14 cellular contexts compared by ENCODE assay signal in genomic region chr15:42595641-42596240, GRCh38. TPM values are rescaled to one million over a fixed set of nuclear protein-coding genes. Genes with fewer than 3 reads are reported as not detected.
DNase-seq lines count a peak whose midpoint lies in the region; ATAC-seq and TF ChIP-seq lines count a peak whose summit lies in the region.
"Had no signal": no experiment of that assay in that cellular context is flagged by ENCODE, and none has a peak within 500 bp of the region (broad histone marks: within the 10 kb centered on the region; RNA-seq: fewer than 3 reads in every experiment).

No MANE protein-coding gene starts in this region.

- intact Hi-C loops in left cardiac atrium (cut with DNase I) (no loop called here), sigmoid colon (cut with DNase I) (loop anchor here (5.0 kb wide), 1 partner anchor 37 kb away; no protein-coding TSS in a partner anchor)

- H3K4me1 ChIP-seq in sigmoid colon: peaks cover 0 to 84% (median 60%) of the 10 kb centered on the region in 4 donors

- DNase-seq in AG20443 (ENCODE audit: low spot score) (peak; percentile 25), choroid plexus epithelial cell (ENCODE audit: low read depth) (peak; percentile 30), left cardiac atrium (peak; percentile 43), sigmoid colon (no peak), medulla oblongata (ENCODE audit: extremely low spot score) (no peak), brain microvascular endothelial cell (no peak), NCI-H524 treated with DMSO at 0.1 percent for 48 hours (lab: John Stamatoyannopoulos, UW) (no peak)
- DNase-seq: activated CD4-positive, alpha-beta T cell treated with anti-CD3 and anti-CD28 coated beads for 36 hours; H7; NCI-H446; psoas muscle had no signal

- ATAC-seq in left cardiac atrium: peak; percentile 48 to 68
- no peak for ATAC-seq in GM18861 (IDR thresholded peaks at IDR 0.05; ENCODE audit: unreplicated experiment)
- ATAC-seq: activated CD4-positive, alpha-beta T cell treated with anti-CD3 and anti-CD28 coated beads for 36 hours; natural killer cell treated with Interleukin-12 subunit alpha and Interleukin-12 subunit beta and Interleukin-15 and Interleukin-18, amount 100 ng/mL, for 72 hours; psoas muscle had no signal

- TF ChIP-seq CTCF in choroid plexus epithelial cell (conservative IDR thresholded peaks at IDR 0.05; ENCODE audit: low read depth, low read length): no peak
- TF ChIP-seq CTCF in sigmoid colon (IDR thresholded peaks at IDR 0.05): no peak
- no peak for TF ChIP-seq CTCF in brain microvascular endothelial cell (IDR thresholded peaks at IDR 0.05; ENCODE audit: low read depth, low read length, missing control alignments)

- in situ Hi-C loops in brain microvascular endothelial cell (cut with HindIII; ENCODE audit: low pct_ligation_motif_present, low sequenced_read_pairs): no loop called here

- H3K36me3 ChIP-seq in sigmoid colon (no peaks in the 10 kb centered on the region), brain microvascular endothelial cell (replicated peaks) (no peaks in the 10 kb centered on the region)

- no peak for TF ChIP-seq POLR2A in sigmoid colon (IDR thresholded peaks at IDR 0.05)

- 52 to 81% methylated on average over 4 of the region's 4 CpGs for WGBS in sigmoid colon, 2 donors

- H3K27me3 ChIP-seq in sigmoid colon: no peaks in the 10 kb centered on the region
- H3K27me3 ChIP-seq in brain microvascular endothelial cell (replicated peaks): no peaks in the 10 kb centered on the region

- H3K27ac ChIP-seq in sigmoid colon (peak overlapping the region; percentile 64 to 82 (median 72)), brain microvascular endothelial cell (no peak overlapping the region)
- H3K27ac ChIP-seq: epithelial cell of prostate, psoas muscle had no signal

- H3K4me3 ChIP-seq in choroid plexus epithelial cell (ENCODE audit: low read depth, low read length): no peak overlapping the region
- no peak overlapping the region for H3K4me3 ChIP-seq in sigmoid colon
- no peak overlapping the region for H3K4me3 ChIP-seq in brain microvascular endothelial cell (ENCODE audit: low read depth, low read length)
- H3K4me3 ChIP-seq: psoas muscle had no signal

- no peaks in the 10 kb centered on the region for H3K9me3 ChIP-seq in sigmoid colon
- H3K9me3 ChIP-seq: psoas muscle had no signal

- TF ChIP-seq EP300 in sigmoid colon (IDR thresholded peaks at IDR 0.05): no peak

RNA-seq across cellular contexts. Expression of gene STARD9, which starts 20.3 kb away (rescaled TPM):
- total RNA-seq in left cardiac atrium (10 to 100 TPM in 1 of 2 donors, 1 to 10 TPM in 1; 7.1 to 10.9 TPM), sigmoid colon (100 to 1,000 TPM in 1 of 4 donors, 10 to 100 TPM in 3; 36.4 to 125 (median 49.4) TPM)
- 1 to 10 TPM in 1 of 3 donors, under 1 TPM in 2; 0.60 to 5.7 (median 0.69) TPM for polyA plus RNA-seq in sigmoid colon

RNA-seq across cellular contexts. Expression of gene HAUS2, which starts 47.1 kb away (rescaled TPM):
- total RNA-seq in left cardiac atrium (10 to 100 TPM; 11.7 to 14.9 TPM), sigmoid colon (10 to 100 TPM; 18.3 to 24.6 (median 20.1) TPM)
- 10 to 100 TPM; 11.1 to 15.1 (median 12.6) TPM for polyA plus RNA-seq in sigmoid colon

RNA-seq across cellular contexts. Expression of gene LRRC57, which starts 47.1 kb away (rescaled TPM):
- 10 to 100 TPM; 13.8 to 15.6 TPM for total RNA-seq in left cardiac atrium
- 10 to 100 TPM in 3 of 4 donors, 1 to 10 TPM in 1; 9.2 to 24.6 (median 11.4) TPM for total RNA-seq in sigmoid colon
- polyA plus RNA-seq in sigmoid colon: 10 to 100 TPM in 2 of 3 donors, 1 to 10 TPM in 1; 8.4 to 16.4 (median 11.5) TPM

Comparison
In these comparisons a context has a peak if more than half of its experiments do, and no peak if none do; other contexts are left out.
1. DNase-seq: peak in AG20443 (single experiment), choroid plexus epithelial cell (single experiment) and left cardiac atrium (single experiment); none in sigmoid colon (single experiment), medulla oblongata (single experiment), brain microvascular endothelial cell (single experiment) and NCI-H524 treated with DMSO at 0.1 percent for 48 hours (single experiment).